ENCODE assay signal across 1 cellular context in the genomic region with DNA sequence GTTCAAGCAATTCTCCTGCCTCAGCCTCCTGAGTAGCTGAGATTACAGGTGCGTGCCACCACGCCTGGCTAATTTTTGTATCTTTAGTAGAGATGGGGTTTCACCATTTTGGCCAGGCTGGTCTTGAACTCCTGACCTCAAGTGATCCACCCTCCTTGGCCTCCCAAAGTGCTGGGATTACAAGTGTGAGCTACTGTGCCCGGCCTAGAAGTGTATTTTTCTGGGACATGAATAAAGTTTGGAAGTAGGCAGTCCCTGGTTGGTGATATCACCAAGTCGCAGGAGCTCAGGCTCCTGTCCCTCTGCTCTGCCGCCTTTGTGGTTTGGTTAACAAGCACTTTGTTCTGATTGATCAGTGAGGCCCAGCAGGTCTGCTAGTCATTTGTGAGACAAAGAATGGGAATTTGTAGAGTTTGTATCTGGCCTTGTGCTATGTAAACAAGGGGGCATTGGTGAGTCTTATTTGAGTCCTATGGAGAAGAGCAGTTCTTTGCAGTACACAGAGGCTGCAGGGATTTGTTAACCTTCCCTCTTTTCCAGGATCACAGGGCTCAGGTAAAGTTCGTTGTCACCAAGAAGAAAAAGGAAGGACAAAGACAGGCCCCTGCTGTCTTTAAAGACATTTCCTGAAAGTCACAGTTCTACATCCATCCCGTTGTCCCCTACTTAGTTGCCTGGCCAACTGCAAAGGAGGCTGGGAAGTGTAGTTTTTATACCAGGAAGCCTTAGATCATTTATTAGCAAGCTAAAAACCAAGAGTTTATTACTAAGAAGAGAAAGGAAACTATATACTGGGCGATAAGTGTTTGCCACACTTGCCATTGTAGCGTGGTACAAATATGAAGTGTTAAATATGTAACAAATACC.
TF ChIP-seq lines count a peak whose summit lies in the region.

No MANE protein-coding gene starts in this region.

TF ChIP-seq in HepG2, 621 proteins besides CTCF, POLR2A, EP300 and RAD21 (continued from another document and continues in another):
- TF ChIP-seq NR0B2 (CRISPR knock-in tag; IDR thresholded peaks at IDR 0.05) = no peak
- no peak for TF ChIP-seq ZNF704 (CRISPR knock-in tag; IDR thresholded peaks at IDR 0.05; ENCODE audit: borderline replicate concordance)
- peak; percentile 63 for TF ChIP-seq CBFB (CRISPR knock-in tag; IDR thresholded peaks at IDR 0.05)
- TF ChIP-seq MIXL1 (CRISPR knock-in tag; IDR thresholded peaks at IDR 0.05) = peak; percentile 78
- TF ChIP-seq IRF2 (CRISPR knock-in tag; IDR thresholded peaks at IDR 0.05) = no peak
- no peak for TF ChIP-seq JDP2 (CRISPR knock-in tag; IDR thresholded peaks at IDR 0.05; ENCODE audit: borderline replicate concordance)
- 0 out of 2 replicates have a peak, but pooled peaks have one; percentile 37 for TF ChIP-seq HDAC2 (CRISPR knock-in tag; IDR thresholded peaks at IDR 0.05)
- TF ChIP-seq ZNF501 (CRISPR knock-in tag; IDR thresholded peaks at IDR 0.05) = 0 out of 2 replicates have a peak, but pooled peaks have one; percentile 38
- TF ChIP-seq FOXO1 (CRISPR knock-in tag; IDR thresholded peaks at IDR 0.05) = no peak; the same call in 1 of the 2 replicates
- TF ChIP-seq, protein P1, sequence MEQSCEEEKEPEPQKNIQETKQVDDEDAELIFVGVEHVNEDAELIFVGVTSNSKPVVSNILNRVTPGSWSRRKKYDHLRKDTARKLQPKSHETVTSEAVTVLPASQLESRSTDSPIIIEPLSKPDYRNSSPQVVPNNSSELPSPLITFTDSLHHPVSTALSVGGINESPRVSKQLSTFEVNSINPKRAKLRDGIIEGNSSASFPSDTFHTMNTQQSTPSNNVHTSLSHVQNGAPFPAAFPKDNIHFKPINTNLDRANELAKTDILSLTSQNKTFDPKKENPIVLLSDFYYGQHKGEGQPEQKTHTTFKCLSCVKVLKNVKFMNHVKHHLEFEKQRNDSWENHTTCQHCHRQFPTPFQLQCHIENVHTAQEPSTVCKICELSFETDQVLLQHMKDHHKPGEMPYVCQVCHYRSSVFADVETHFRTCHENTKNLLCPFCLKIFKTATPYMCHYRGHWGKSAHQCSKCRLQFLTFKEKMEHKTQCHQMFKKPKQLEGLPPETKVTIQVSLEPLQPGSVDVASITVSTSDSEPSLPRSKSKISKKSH (CRISPR knock-in tag; IDR thresholded peaks at IDR 0.05; ENCODE audit: borderline replicate concordance) = 0 out of 2 replicates have a peak, but pooled peaks have one; percentile 39
- no peak for TF ChIP-seq ZNF556 (CRISPR knock-in tag; IDR thresholded peaks at IDR 0.05; ENCODE audit: borderline replicate concordance)
- 0 out of 2 replicates have a peak, but pooled peaks have one; percentile 43 for TF ChIP-seq NKX3-1 (CRISPR knock-in tag; IDR thresholded peaks at IDR 0.05)
- TF ChIP-seq SKIL (CRISPR knock-in tag; IDR thresholded peaks at IDR 0.05; ENCODE audit: borderline replicate concordance) = no peak
- 0 out of 2 replicates have a peak, but pooled peaks have one; percentile 14 for TF ChIP-seq ZNF281 (CRISPR knock-in tag; IDR thresholded peaks at IDR 0.05; ENCODE audit: borderline replicate concordance)
- TF ChIP-seq SSRP1 (CRISPR knock-in tag; IDR thresholded peaks at IDR 0.05) = 0 out of 2 replicates have a peak, but pooled peaks have one; percentile 57
- no peak; the same call in 1 of the 2 replicates for TF ChIP-seq DMAP1 (CRISPR knock-in tag; IDR thresholded peaks at IDR 0.05)
- TF ChIP-seq, protein P2, sequence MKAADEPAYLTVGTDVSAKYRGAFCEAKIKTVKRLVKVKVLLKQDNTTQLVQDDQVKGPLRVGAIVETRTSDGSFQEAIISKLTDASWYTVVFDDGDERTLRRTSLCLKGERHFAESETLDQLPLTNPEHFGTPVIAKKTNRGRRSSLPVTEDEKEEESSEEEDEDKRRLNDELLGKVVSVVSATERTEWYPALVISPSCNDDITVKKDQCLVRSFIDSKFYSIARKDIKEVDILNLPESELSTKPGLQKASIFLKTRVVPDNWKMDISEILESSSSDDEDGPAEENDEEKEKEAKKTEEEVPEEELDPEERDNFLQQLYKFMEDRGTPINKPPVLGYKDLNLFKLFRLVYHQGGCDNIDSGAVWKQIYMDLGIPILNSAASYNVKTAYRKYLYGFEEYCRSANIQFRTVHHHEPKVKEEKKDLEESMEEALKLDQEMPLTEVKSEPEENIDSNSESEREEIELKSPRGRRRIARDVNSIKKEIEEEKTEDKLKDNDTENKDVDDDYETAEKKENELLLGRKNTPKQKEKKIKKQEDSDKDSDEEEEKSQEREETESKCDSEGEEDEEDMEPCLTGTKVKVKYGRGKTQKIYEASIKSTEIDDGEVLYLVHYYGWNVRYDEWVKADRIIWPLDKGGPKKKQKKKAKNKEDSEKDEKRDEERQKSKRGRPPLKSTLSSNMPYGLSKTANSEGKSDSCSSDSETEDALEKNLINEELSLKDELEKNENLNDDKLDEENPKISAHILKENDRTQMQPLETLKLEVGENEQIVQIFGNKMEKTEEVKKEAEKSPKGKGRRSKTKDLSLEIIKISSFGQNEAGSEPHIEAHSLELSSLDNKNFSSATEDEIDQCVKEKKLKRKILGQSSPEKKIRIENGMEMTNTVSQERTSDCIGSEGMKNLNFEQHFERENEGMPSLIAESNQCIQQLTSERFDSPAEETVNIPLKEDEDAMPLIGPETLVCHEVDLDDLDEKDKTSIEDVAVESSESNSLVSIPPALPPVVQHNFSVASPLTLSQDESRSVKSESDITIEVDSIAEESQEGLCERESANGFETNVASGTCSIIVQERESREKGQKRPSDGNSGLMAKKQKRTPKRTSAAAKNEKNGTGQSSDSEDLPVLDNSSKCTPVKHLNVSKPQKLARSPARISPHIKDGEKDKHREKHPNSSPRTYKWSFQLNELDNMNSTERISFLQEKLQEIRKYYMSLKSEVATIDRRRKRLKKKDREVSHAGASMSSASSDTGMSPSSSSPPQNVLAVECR (CRISPR knock-in tag; IDR thresholded peaks at IDR 0.05; ENCODE audit: borderline replicate concordance) = peak; percentile 61; the same call in 1 of the 2 replicates
- TF ChIP-seq NONO (IDR thresholded peaks at IDR 0.05) = no peak
- TF ChIP-seq NONO (CRISPR knock-in tag; conservative IDR thresholded peaks at IDR 0.05) = no peak
- TF ChIP-seq THYN1 (CRISPR knock-in tag; IDR thresholded peaks at IDR 0.05; ENCODE audit: borderline replicate concordance, low read depth) = no peak
- peak; percentile 37; the same call in 1 of the 2 replicates for TF ChIP-seq KAT8 (CRISPR knock-in tag; IDR thresholded peaks at IDR 0.05)
- peak; percentile 24; the same call in 1 of the 2 replicates for TF ChIP-seq RCOR2 (CRISPR knock-in tag; IDR thresholded peaks at IDR 0.05)
- peak; percentile 46 for TF ChIP-seq ZNF407 (CRISPR knock-in tag; IDR thresholded peaks at IDR 0.05; ENCODE audit: not compliant biosample characterization)
- TF ChIP-seq ZNF790 (CRISPR knock-in tag; IDR thresholded peaks at IDR 0.05; ENCODE audit: borderline replicate concordance) = no peak
- no peak for TF ChIP-seq KDM4B (CRISPR knock-in tag; IDR thresholded peaks at IDR 0.05)
- no peak for TF ChIP-seq ZNF232 (CRISPR knock-in tag; IDR thresholded peaks at IDR 0.05; ENCODE audit: borderline replicate concordance)
- TF ChIP-seq MED1 (CRISPR knock-in tag; IDR thresholded peaks at IDR 0.05) = peak; percentile 65
- 0 out of 2 replicates have a peak, but pooled peaks have one; percentile 8 for TF ChIP-seq JUND (CRISPR knock-in tag; IDR thresholded peaks at IDR 0.05)
- TF ChIP-seq MTA1 (CRISPR knock-in tag; IDR thresholded peaks at IDR 0.05; ENCODE audit: borderline replicate concordance) = no peak
- peak; percentile 21; the same call in 1 of the 2 replicates for TF ChIP-seq ZBTB38 (CRISPR knock-in tag; IDR thresholded peaks at IDR 0.05)
- TF ChIP-seq ZNF615 (CRISPR knock-in tag; IDR thresholded peaks at IDR 0.05; ENCODE audit: borderline replicate concordance) = no peak
- TF ChIP-seq ISX (CRISPR knock-in tag; conservative IDR thresholded peaks at IDR 0.05) = no peak
